Comparison of ENCODE assay signal across 9 cellular contexts in genomic region chr19:610071-610800, GRCh38. TPM values are rescaled to one million over a fixed set of nuclear protein-coding genes. Genes with fewer than 3 reads are reported as not detected.
DNase-seq lines count a peak whose midpoint lies in the region; ATAC-seq lines count a peak whose summit lies in the region.
"Had no signal": no experiment of that assay in that cellular context is flagged by ENCODE, and none has a peak within 500 bp of the region (broad histone marks: within the 10 kb centered on the region; RNA-seq: fewer than 3 reads in every experiment).

No MANE protein-coding gene starts in this region.

- ATAC-seq in GM18867 (IDR thresholded peaks at IDR 0.05; ENCODE audit: unreplicated experiment) = peak; percentile 33
- peak; percentile 40 to 64 (median 64) for ATAC-seq in T-cell (replicated peaks in 1 of 4)
- no peak for ATAC-seq in GM21381 (IDR thresholded peaks at IDR 0.05; ENCODE audit: unreplicated experiment)

- H3K4me1 Mint-ChIP-seq in T-cell = peaks cover 17 to 25% (median 21%) of the 10 kb centered on the region in 3 donors

- POLR2A ChIA-PET in T-cell (lab: Charles Lee) = no interaction called here

- no peaks in the 10 kb centered on the region for H3K36me3 ChIP-seq in effector memory CD4-positive, alpha-beta T cell (ENCODE audit: control insufficient read depth, insufficient read depth, low read length)

- peak overlapping the region; percentile 93 to 98 for H3K27ac Mint-ChIP-seq in T-cell

- H3K4me1 ChIP-seq in effector memory CD4-positive, alpha-beta T cell (ENCODE audit: control insufficient read depth, insufficient read depth, low read length, poor library complexity, severe bottlenecking) = peaks cover 25% of the 10 kb centered on the region

- CTCF ChIA-PET in T-cell (lab: Charles Lee) = interaction anchor here in 1 of 2 donors (0.6 kb wide), 2 partner anchors 16 to 53 kb away, joined by 3 to 4 read pairs; no protein-coding TSS in a partner anchor

- no peaks in the 10 kb centered on the region for H3K9me3 Mint-ChIP-seq in T-cell

- H3K4me3 Mint-ChIP-seq in T-cell = peak overlapping the region; percentile 89 to 98 (median 95)

- no peaks in the 10 kb centered on the region for H3K27me3 Mint-ChIP-seq in T-cell

- peaks cover 5% of the 10 kb centered on the region for H3K36me3 Mint-ChIP-seq in T-cell

- H3K4me3 ChIP-seq in effector memory CD4-positive, alpha-beta T cell (ENCODE audit: insufficient read depth, low read depth, low read length, poor library complexity, severe bottlenecking) = peak overlapping the region; percentile 56

- H3K27me3 ChIP-seq in effector memory CD4-positive, alpha-beta T cell (replicated peaks; ENCODE audit: control insufficient read depth, insufficient read depth, low read length, poor library complexity, severe bottlenecking) = no peaks in the 10 kb centered on the region

- peak overlapping the region; percentile 69 for H3K27ac ChIP-seq in effector memory CD4-positive, alpha-beta T cell (ENCODE audit: insufficient read depth, low read length, poor library complexity, severe bottlenecking)

- DNase-seq in T-cell (peak in 24 of 34 experiments; percentile 12 to 58 (median 36)), NCI-H526 treated with DMSO at 0.1 percent for 48 hours (lab: John Stamatoyannopoulos, UW) (no peak), NCI-H524 treated with DMSO at 0.1 percent for 48 hours (lab: John Stamatoyannopoulos, UW) (no peak), NCI-H524 (lab: John Stamatoyannopoulos, UW) (no peak)
- DNase-seq in effector memory CD4-positive, alpha-beta T cell = peak in 2 of 3 donors; percentile 7 to 30
- peak; percentile 45 for DNase-seq in stimulated activated CD4-positive, alpha-beta T cell treated with anti-CD3 and anti-CD28 coated beads, Interleukin-1b, Interleukin-23, amount 100 ng/mL, for 48 hours
- DNase-seq: NCI-H446 had no signal

- H3K9me3 ChIP-seq in effector memory CD4-positive, alpha-beta T cell (ENCODE audit: control insufficient read depth, low read length) = no peaks in the 10 kb centered on the region

RNA-seq across cellular contexts. Expression of gene HCN2, which starts 20.6 kb away (rescaled TPM):
- total RNA-seq in T-cell = 1 to 10 TPM in 4 of 5 donors, under 1 TPM in 1; 0.93 to 4.4 (median 3.6) TPM

RNA-seq across cellular contexts. Expression of gene POLRMT, which starts 23.1 kb away (rescaled TPM):
- total RNA-seq in T-cell = 100 to 1,000 TPM in 3 of 5 donors, 10 to 100 TPM in 2; 61.3 to 118 (median 103) TPM

RNA-seq across cellular contexts. Expression of gene FGF22, which starts 29.4 kb away (rescaled TPM):
- 1 to 10 TPM in 3 of 5 donors, under 1 TPM in 2; 0.35 to 3.9 (median 2.8) TPM for total RNA-seq in T-cell

RNA-seq across cellular contexts. Expression of gene BSG, which starts 37.8 kb away (rescaled TPM):
- total RNA-seq in T-cell = 100 to 1,000 TPM in 4 of 5 donors, 10 to 100 TPM in 1; 89.3 to 165 (median 152) TPM

RNA-seq across cellular contexts. Expression of gene RNF126, which starts 52.8 kb away (rescaled TPM):
- 100 to 1,000 TPM in 4 of 5 donors, 10 to 100 TPM in 1; 98.8 to 139 (median 118) TPM for total RNA-seq in T-cell

Comparison
In these comparisons a context has a peak if more than half of its experiments do, and no peak if none do; other contexts are left out.
1. DNase-seq: peak in T-cell (24 of 34), effector memory CD4-positive, alpha-beta T cell (2 of 3) and stimulated activated CD4-positive, alpha-beta T cell treated with anti-CD3 and anti-CD28 coated beads, Interleukin-1b, Interleukin-23, amount 100 ng/mL, for 48 hours (single experiment); none in NCI-H526 treated with DMSO at 0.1 percent for 48 hours (single experiment), NCI-H524 treated with DMSO at 0.1 percent for 48 hours (single experiment) and NCI-H524 (0 of 2).